Comparison of ENCODE assay signal across 40 cellular contexts in genomic region chr20:56581701-56582100, GRCh38. TPM values are rescaled to one million over a fixed set of nuclear protein-coding genes. Genes with fewer than 3 reads are reported as not detected.
"Had no signal": no experiment of that assay in that cellular context is flagged by ENCODE, and none has a peak within 500 bp of the region (broad histone marks: within the 10 kb centered on the region; RNA-seq: fewer than 3 reads in every experiment).

No MANE protein-coding gene starts in this region.

- H3K27ac ChIP-seq: ascending aorta, cardiac muscle cell, WERI-Rb-1 had no signal

- H3K4me3 ChIP-seq: ascending aorta, cardiac muscle cell had no signal

- H3K9me3 Mint-ChIP-seq: activated CD4-positive, alpha-beta memory T cell treated with anti-CD3 and anti-CD28 coated beads, Interleukin-2, amount 10 ng/mL, durations not matched to agents 7 days and 5 days; activated CD4-positive, alpha-beta T cell treated with anti-CD3 and anti-CD28 coated beads, Interleukin-2, amount 10 ng/mL, durations not matched to agents 7 days and 5 days; activated naive CD4-positive, alpha-beta T cell treated with anti-CD3 and anti-CD28 coated beads, Interleukin-2, amount 10 ng/mL, durations not matched to agents 7 days and 5 days; activated naive CD4-positive, alpha-beta T cell treated with anti-CD3 and anti-CD28 coated beads, Interleukin-2, amount 50 U/mL, for 24 hours; activated naive CD8-positive, alpha-beta T cell treated with anti-CD3 and anti-CD28 coated beads, Interleukin-2, amount 10 ng/mL, durations not matched to agents 7 days and 5 days; activated naive CD8-positive, alpha-beta T cell treated with anti-CD3 and anti-CD28 coated beads, Interleukin-2, amount 50 U/mL, for 24 hours; activated T-cell treated with anti-CD3 and anti-CD28 coated beads, Interleukin-2, amount 50 U/mL, for 24 hours; activated T-helper 2 cell treated with anti-CD3 and anti-CD28 coated beads, Interferon-gamma antibody, Interleukin-2, Interleukin-4, amounts not matched to agents 10 μg/mL and 5 μg/mL and 100 μg/mL, durations not matched to agents 14 hours and 24 hours and 36 hours; central memory CD8-positive, alpha-beta T cell; T-helper 1 cell treated with Interleukin-12 subunit alpha and Interleukin-12 subunit beta and Interleukin-4 antibody, amounts not matched to agents 30 μg/mL and 1 μg/mL, for 36 hours; T-helper 2 cell treated with Interferon-gamma antibody and Interleukin-4, amounts not matched to agents 5 μg/mL and 100 μg/mL, for 36 hours had no signal

- H3K27ac Mint-ChIP-seq: activated CD4-positive, alpha-beta memory T cell treated with anti-CD3 and anti-CD28 coated beads, Interleukin-2, amount 10 ng/mL, durations not matched to agents 7 days and 5 days; activated CD4-positive, alpha-beta T cell treated with anti-CD3 and anti-CD28 coated beads for 36 hours; activated CD4-positive, alpha-beta T cell treated with anti-CD3 and anti-CD28 coated beads, Interleukin-2, amount 10 ng/mL, durations not matched to agents 7 days and 5 days; activated CD8-positive, alpha-beta memory T cell treated with anti-CD3 and anti-CD28 coated beads, Interleukin-2, amount 10 ng/mL, durations not matched to agents 7 days and 5 days; activated CD8-positive, alpha-beta T cell treated with anti-CD3 and anti-CD28 coated beads, Interleukin-2, amount 10 ng/mL, durations not matched to agents 7 days and 5 days; activated naive CD4-positive, alpha-beta T cell treated with anti-CD3 and anti-CD28 coated beads, Interleukin-2, amount 10 ng/mL, durations not matched to agents 7 days and 5 days; activated naive CD4-positive, alpha-beta T cell treated with anti-CD3 and anti-CD28 coated beads, Interleukin-2, amount 50 U/mL, for 24 hours; activated naive CD8-positive, alpha-beta T cell; activated naive CD8-positive, alpha-beta T cell treated with anti-CD3 and anti-CD28 coated beads, Interleukin-2, amount 10 ng/mL, durations not matched to agents 7 days and 5 days; activated naive CD8-positive, alpha-beta T cell treated with anti-CD3 and anti-CD28 coated beads, Interleukin-2, amount 50 U/mL, for 24 hours; activated T-cell treated with anti-CD3 and anti-CD28 coated beads, Interleukin-2, amount 50 U/mL, for 24 hours; activated T-helper 2 cell treated with anti-CD3 and anti-CD28 coated beads, Interferon-gamma antibody, Interleukin-2, Interleukin-4, amounts not matched to agents 10 μg/mL and 5 μg/mL and 100 μg/mL, durations not matched to agents 14 hours and 24 hours and 36 hours; brain; T-helper 1 cell treated with Interleukin-12 subunit alpha and Interleukin-12 subunit beta and Interleukin-4 antibody, amounts not matched to agents 30 μg/mL and 1 μg/mL, for 36 hours; T-helper 2 cell treated with Interferon-gamma antibody and Interleukin-4, amounts not matched to agents 5 μg/mL and 100 μg/mL, for 36 hours; WTC11 had no signal

- H3K4me1 ChIP-seq: ascending aorta had no signal

- ATAC-seq: activated CD4-positive, alpha-beta T cell treated with anti-CD3 and anti-CD28 coated beads for 36 hours; activated CD4-positive, CD25-positive, alpha-beta regulatory T cell treated with anti-CD3 and anti-CD28 coated beads, Interleukin-2, amount 50 U/mL, for 24 hours; activated CD8-positive, alpha-beta memory T cell treated with anti-CD3 and anti-CD28 coated beads, Interleukin-2, amount 10 ng/mL, durations not matched to agents 7 days and 5 days; activated CD8-positive, alpha-beta T cell treated with anti-CD3 and anti-CD28 coated beads, Interleukin-2, amount 10 ng/mL, durations not matched to agents 7 days and 5 days; activated naive CD8-positive, alpha-beta T cell treated with anti-CD3 and anti-CD28 coated beads, Interleukin-2, amount 50 U/mL, for 24 hours; WTC11 had no signal

- DNase-seq: activated CD4-positive, alpha-beta memory T cell treated with anti-CD3 and anti-CD28 coated beads, Interleukin-2, amount 10 ng/mL, durations not matched to agents 7 days and 5 days; activated CD4-positive, alpha-beta T cell treated with anti-CD3 and anti-CD28 coated beads for 1 hour; activated CD4-positive, alpha-beta T cell treated with anti-CD3 and anti-CD28 coated beads for 36 hours; activated CD4-positive, alpha-beta T cell treated with anti-CD3 and anti-CD28 coated beads for 48 hours; activated CD4-positive, alpha-beta T cell treated with anti-CD3 and anti-CD28 coated beads, Interleukin-2, amount 10 ng/mL, durations not matched to agents 7 days and 5 days; activated CD4-positive, alpha-beta T cell treated with anti-CD3 and anti-CD28 coated beads, Interleukin-2, amount 50 U/mL, for 48 hours; activated CD4-positive, CD25-positive, alpha-beta regulatory T cell; activated CD8-positive, alpha-beta memory T cell treated with anti-CD3 and anti-CD28 coated beads for 24 hours; activated CD8-positive, alpha-beta memory T cell treated with anti-CD3 and anti-CD28 coated beads, Interleukin-2, amount 10 ng/mL, durations not matched to agents 7 days and 5 days; activated CD8-positive, alpha-beta memory T cell treated with anti-CD3 and anti-CD28 coated beads, Interleukin-2, amount 50 U/mL, for 48 hours; activated CD8-positive, alpha-beta T cell treated with anti-CD3 and anti-CD28 coated beads, Interleukin-2, amount 10 ng/mL, durations not matched to agents 7 days and 5 days; activated effector memory CD4-positive, alpha-beta T cell treated with Interleukin-2 at 50 U/mL for 16 hours; activated gamma-delta T cell; activated naive CD4-positive, alpha-beta T cell treated with anti-CD3 and anti-CD28 coated beads, Interleukin-2, amount 10 ng/mL, durations not matched to agents 7 days and 5 days; activated naive CD4-positive, alpha-beta T cell treated with Interleukin-2 at 50 U/mL for 16 hours; activated naive CD8-positive, alpha-beta T cell treated with anti-CD3 and anti-CD28 coated beads, Interleukin-2, amount 10 ng/mL, durations not matched to agents 7 days and 5 days; activated naive CD8-positive, alpha-beta T cell treated with anti-CD3 and anti-CD28 coated beads, Interleukin-2, amount 50 U/mL, for 24 hours; activated T-cell treated with anti-CD3 and anti-CD28 coated beads, Interleukin-2, amount 50 U/mL, for 24 hours; activated T-cell treated with anti-CD3 and anti-CD28 coated beads, Interleukin-2, amount 50 U/mL, for 48 hours; amygdala; anterior cingulate cortex; caudate nucleus; cerebellar nuclear complex; T-helper 2 cell; T-helper 9 cell; WERI-Rb-1 had no signal

- H3K9me3 ChIP-seq: ascending aorta had no signal

- FAIRE-seq: bronchial epithelial cell, TTC549 had no signal

- H3K4me1 Mint-ChIP-seq: activated CD4-positive, alpha-beta memory T cell treated with anti-CD3 and anti-CD28 coated beads, Interleukin-2, amount 10 ng/mL, durations not matched to agents 7 days and 5 days; activated CD4-positive, alpha-beta T cell treated with anti-CD3 and anti-CD28 coated beads for 36 hours; activated CD4-positive, alpha-beta T cell treated with anti-CD3 and anti-CD28 coated beads, Interleukin-2, amount 10 ng/mL, durations not matched to agents 7 days and 5 days; activated CD8-positive, alpha-beta memory T cell treated with anti-CD3 and anti-CD28 coated beads, Interleukin-2, amount 10 ng/mL, durations not matched to agents 7 days and 5 days; activated naive CD4-positive, alpha-beta T cell treated with anti-CD3 and anti-CD28 coated beads, Interleukin-2, amount 10 ng/mL, durations not matched to agents 7 days and 5 days; activated naive CD4-positive, alpha-beta T cell treated with anti-CD3 and anti-CD28 coated beads, Interleukin-2, amount 50 U/mL, for 24 hours; activated naive CD8-positive, alpha-beta T cell treated with anti-CD3 and anti-CD28 coated beads, Interleukin-2, amount 10 ng/mL, durations not matched to agents 7 days and 5 days; activated naive CD8-positive, alpha-beta T cell treated with anti-CD3 and anti-CD28 coated beads, Interleukin-2, amount 50 U/mL, for 24 hours; brain; central memory CD8-positive, alpha-beta T cell had no signal

- H3K36me3 Mint-ChIP-seq: activated CD8-positive, alpha-beta memory T cell treated with anti-CD3 and anti-CD28 coated beads, Interleukin-2, amount 10 ng/mL, durations not matched to agents 7 days and 5 days; activated naive CD4-positive, alpha-beta T cell treated with anti-CD3 and anti-CD28 coated beads, Interleukin-2, amount 10 ng/mL, durations not matched to agents 7 days and 5 days; activated naive CD4-positive, alpha-beta T cell treated with anti-CD3 and anti-CD28 coated beads, Interleukin-2, amount 50 U/mL, for 24 hours; activated naive CD8-positive, alpha-beta T cell; activated naive CD8-positive, alpha-beta T cell treated with anti-CD3 and anti-CD28 coated beads, Interleukin-2, amount 10 ng/mL, durations not matched to agents 7 days and 5 days; brain; WTC11 had no signal

- H3K36me3 ChIP-seq: ascending aorta, cardiac muscle cell, WERI-Rb-1 had no signal

- H3K27me3 ChIP-seq: ascending aorta, cardiac muscle cell had no signal

- H3K4me3 Mint-ChIP-seq: activated CD4-positive, alpha-beta memory T cell treated with anti-CD3 and anti-CD28 coated beads, Interleukin-2, amount 10 ng/mL, durations not matched to agents 7 days and 5 days; activated CD4-positive, alpha-beta T cell treated with anti-CD3 and anti-CD28 coated beads for 36 hours; activated CD4-positive, alpha-beta T cell treated with anti-CD3 and anti-CD28 coated beads, Interleukin-2, amount 10 ng/mL, durations not matched to agents 7 days and 5 days; activated CD8-positive, alpha-beta memory T cell treated with anti-CD3 and anti-CD28 coated beads, Interleukin-2, amount 10 ng/mL, durations not matched to agents 7 days and 5 days; activated CD8-positive, alpha-beta T cell treated with anti-CD3 and anti-CD28 coated beads, Interleukin-2, amount 10 ng/mL, durations not matched to agents 7 days and 5 days; activated naive CD4-positive, alpha-beta T cell treated with anti-CD3 and anti-CD28 coated beads, Interleukin-2, amount 10 ng/mL, durations not matched to agents 7 days and 5 days; activated naive CD4-positive, alpha-beta T cell treated with anti-CD3 and anti-CD28 coated beads, Interleukin-2, amount 50 U/mL, for 24 hours; activated naive CD8-positive, alpha-beta T cell; activated naive CD8-positive, alpha-beta T cell treated with anti-CD3 and anti-CD28 coated beads, Interleukin-2, amount 10 ng/mL, durations not matched to agents 7 days and 5 days; activated naive CD8-positive, alpha-beta T cell treated with anti-CD3 and anti-CD28 coated beads, Interleukin-2, amount 50 U/mL, for 24 hours; activated T-cell treated with anti-CD3 and anti-CD28 coated beads, Interleukin-2, amount 50 U/mL, for 24 hours; brain; central memory CD8-positive, alpha-beta T cell; T-helper 1 cell treated with Interleukin-12 subunit alpha and Interleukin-12 subunit beta and Interleukin-4 antibody, amounts not matched to agents 30 μg/mL and 1 μg/mL, for 36 hours; T-helper 2 cell treated with Interferon-gamma antibody and Interleukin-4, amounts not matched to agents 5 μg/mL and 100 μg/mL, for 36 hours; WTC11 had no signal

RNA-seq across cellular contexts. Expression of gene TFAP2C, which starts 47.4 kb away (rescaled TPM):
- total RNA-seq: activated CD4-positive, alpha-beta memory T cell treated with anti-CD3 and anti-CD28 coated beads, Interleukin-2, amount 10 ng/mL, durations not matched to agents 7 days and 5 days; activated CD4-positive, alpha-beta T cell treated with anti-CD3 and anti-CD28 coated beads for 36 hours; activated CD4-positive, alpha-beta T cell treated with anti-CD3 and anti-CD28 coated beads, Interleukin-2, amount 10 ng/mL, durations not matched to agents 7 days and 5 days; activated CD8-positive, alpha-beta memory T cell treated with anti-CD3 and anti-CD28 coated beads, Interleukin-2, amount 10 ng/mL, durations not matched to agents 7 days and 5 days; activated CD8-positive, alpha-beta T cell treated with anti-CD3 and anti-CD28 coated beads, Interleukin-2, amount 10 ng/mL, durations not matched to agents 7 days and 5 days; activated naive CD8-positive, alpha-beta T cell treated with anti-CD3 and anti-CD28 coated beads, Interleukin-2, amount 10 ng/mL, durations not matched to agents 7 days and 5 days; activated T-helper 2 cell treated with anti-CD3 and anti-CD28 coated beads, Interferon-gamma antibody, Interleukin-2, Interleukin-4, amounts not matched to agents 10 μg/mL and 5 μg/mL and 100 μg/mL, durations not matched to agents 14 hours and 24 hours and 36 hours had no signal
- polyA plus RNA-seq: cardiac muscle cell had no signal

RNA-seq across cellular contexts. Expression of gene FAM209B, which starts 48.7 kb away (rescaled TPM):
- total RNA-seq: ascending aorta, cardiac muscle cell, chondrocyte had no signal

RNA-seq across cellular contexts. Expression of gene FAM209A, which starts 57.2 kb away (rescaled TPM):
- total RNA-seq: ascending aorta, bronchial epithelial cell, cardiac muscle cell had no signal
